1 cellular context compared by ENCODE assay signal in the genomic region with DNA sequence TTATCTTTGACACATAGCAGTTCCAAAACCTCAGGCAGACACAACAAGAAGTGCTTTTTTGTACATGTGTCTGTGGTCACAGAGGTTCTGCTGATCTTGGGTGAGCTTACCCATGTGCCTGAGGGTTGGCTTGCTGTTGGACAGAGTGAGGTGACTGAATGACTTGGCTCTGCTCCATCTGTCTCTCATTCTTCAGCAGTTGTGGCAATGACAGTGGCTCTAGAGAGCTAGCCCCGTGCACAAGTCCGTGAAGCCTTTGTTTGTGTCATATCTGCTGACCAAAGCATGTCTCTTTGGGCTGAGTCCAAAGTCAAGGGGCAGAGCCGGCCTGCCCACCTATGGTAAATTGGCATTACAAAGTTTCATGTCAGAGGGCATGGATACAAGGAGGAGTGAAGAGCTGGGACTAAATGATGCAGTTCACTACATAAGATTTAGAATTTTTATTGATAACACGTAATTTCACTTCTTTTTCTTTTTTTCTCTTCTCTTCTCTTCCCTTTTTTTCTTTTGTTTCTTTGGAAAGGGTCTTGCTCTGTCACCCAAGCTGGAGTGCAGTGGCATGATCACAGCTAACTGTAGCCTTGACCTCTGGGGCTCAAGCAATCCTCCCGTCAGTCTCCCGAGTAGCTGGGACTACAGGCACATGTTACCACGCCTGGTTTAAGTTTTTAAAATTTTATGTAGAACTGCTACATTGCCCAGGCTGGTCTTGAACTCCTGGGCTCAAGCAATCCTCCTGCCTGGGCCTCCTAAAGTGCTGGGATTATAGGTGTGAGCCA.
A peak's percentile ranks its signal among the peaks of the same experiment; 100 is the strongest.
TF ChIP-seq lines count a peak whose summit lies in the region.

No MANE protein-coding gene starts in this region.

TF ChIP-seq in HepG2, 621 proteins besides CTCF, POLR2A, EP300 and RAD21 (continued from another document):
- TF ChIP-seq, protein P1, sequence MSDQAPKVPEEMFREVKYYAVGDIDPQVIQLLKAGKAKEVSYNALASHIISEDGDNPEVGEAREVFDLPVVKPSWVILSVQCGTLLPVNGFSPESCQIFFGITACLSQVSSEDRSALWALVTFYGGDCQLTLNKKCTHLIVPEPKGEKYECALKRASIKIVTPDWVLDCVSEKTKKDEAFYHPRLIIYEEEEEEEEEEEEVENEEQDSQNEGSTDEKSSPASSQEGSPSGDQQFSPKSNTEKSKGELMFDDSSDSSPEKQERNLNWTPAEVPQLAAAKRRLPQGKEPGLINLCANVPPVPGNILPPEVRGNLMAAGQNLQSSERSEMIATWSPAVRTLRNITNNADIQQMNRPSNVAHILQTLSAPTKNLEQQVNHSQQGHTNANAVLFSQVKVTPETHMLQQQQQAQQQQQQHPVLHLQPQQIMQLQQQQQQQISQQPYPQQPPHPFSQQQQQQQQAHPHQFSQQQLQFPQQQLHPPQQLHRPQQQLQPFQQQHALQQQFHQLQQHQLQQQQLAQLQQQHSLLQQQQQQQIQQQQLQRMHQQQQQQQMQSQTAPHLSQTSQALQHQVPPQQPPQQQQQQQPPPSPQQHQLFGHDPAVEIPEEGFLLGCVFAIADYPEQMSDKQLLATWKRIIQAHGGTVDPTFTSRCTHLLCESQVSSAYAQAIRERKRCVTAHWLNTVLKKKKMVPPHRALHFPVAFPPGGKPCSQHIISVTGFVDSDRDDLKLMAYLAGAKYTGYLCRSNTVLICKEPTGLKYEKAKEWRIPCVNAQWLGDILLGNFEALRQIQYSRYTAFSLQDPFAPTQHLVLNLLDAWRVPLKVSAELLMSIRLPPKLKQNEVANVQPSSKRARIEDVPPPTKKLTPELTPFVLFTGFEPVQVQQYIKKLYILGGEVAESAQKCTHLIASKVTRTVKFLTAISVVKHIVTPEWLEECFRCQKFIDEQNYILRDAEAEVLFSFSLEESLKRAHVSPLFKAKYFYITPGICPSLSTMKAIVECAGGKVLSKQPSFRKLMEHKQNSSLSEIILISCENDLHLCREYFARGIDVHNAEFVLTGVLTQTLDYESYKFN (CRISPR knock-in tag; conservative IDR thresholded peaks at IDR 0.05), result 0 out of 2 replicates have a peak, but pooled peaks have one; percentile 28
- 0 out of 2 replicates have a peak, but pooled peaks have one; percentile 8 for TF ChIP-seq ZNF644 (CRISPR knock-in tag; IDR thresholded peaks at IDR 0.05; ENCODE audit: low read depth)
- TF ChIP-seq ZNF430 (CRISPR knock-in tag; IDR thresholded peaks at IDR 0.05), result no peak
- TF ChIP-seq, protein P2, sequence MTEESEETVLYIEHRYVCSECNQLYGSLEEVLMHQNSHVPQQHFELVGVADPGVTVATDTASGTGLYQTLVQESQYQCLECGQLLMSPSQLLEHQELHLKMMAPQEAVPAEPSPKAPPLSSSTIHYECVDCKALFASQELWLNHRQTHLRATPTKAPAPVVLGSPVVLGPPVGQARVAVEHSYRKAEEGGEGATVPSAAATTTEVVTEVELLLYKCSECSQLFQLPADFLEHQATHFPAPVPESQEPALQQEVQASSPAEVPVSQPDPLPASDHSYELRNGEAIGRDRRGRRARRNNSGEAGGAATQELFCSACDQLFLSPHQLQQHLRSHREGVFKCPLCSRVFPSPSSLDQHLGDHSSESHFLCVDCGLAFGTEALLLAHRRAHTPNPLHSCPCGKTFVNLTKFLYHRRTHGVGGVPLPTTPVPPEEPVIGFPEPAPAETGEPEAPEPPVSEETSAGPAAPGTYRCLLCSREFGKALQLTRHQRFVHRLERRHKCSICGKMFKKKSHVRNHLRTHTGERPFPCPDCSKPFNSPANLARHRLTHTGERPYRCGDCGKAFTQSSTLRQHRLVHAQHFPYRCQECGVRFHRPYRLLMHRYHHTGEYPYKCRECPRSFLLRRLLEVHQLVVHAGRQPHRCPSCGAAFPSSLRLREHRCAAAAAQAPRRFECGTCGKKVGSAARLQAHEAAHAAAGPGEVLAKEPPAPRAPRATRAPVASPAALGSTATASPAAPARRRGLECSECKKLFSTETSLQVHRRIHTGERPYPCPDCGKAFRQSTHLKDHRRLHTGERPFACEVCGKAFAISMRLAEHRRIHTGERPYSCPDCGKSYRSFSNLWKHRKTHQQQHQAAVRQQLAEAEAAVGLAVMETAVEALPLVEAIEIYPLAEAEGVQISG (CRISPR knock-in tag; IDR thresholded peaks at IDR 0.05), result peak; percentile 31; the same call in 1 of the 2 replicates
- peak; percentile 52; the same call in 1 of the 2 replicates for TF ChIP-seq MAX (IDR thresholded peaks at IDR 0.05)
- TF ChIP-seq ZNF790 (CRISPR knock-in tag; IDR thresholded peaks at IDR 0.05; ENCODE audit: borderline replicate concordance), result no peak
- 0 out of 2 replicates have a peak, but pooled peaks have one; percentile 28 for TF ChIP-seq PITX1 (CRISPR knock-in tag; IDR thresholded peaks at IDR 0.05)
- no peak for TF ChIP-seq ETS1 (CRISPR knock-in tag; IDR thresholded peaks at IDR 0.05)
- TF ChIP-seq FOXA3 (CRISPR knock-in tag; IDR thresholded peaks at IDR 0.05), result 0 out of 2 replicates have a peak, but pooled peaks have one; percentile 8
- TF ChIP-seq, protein P3, sequence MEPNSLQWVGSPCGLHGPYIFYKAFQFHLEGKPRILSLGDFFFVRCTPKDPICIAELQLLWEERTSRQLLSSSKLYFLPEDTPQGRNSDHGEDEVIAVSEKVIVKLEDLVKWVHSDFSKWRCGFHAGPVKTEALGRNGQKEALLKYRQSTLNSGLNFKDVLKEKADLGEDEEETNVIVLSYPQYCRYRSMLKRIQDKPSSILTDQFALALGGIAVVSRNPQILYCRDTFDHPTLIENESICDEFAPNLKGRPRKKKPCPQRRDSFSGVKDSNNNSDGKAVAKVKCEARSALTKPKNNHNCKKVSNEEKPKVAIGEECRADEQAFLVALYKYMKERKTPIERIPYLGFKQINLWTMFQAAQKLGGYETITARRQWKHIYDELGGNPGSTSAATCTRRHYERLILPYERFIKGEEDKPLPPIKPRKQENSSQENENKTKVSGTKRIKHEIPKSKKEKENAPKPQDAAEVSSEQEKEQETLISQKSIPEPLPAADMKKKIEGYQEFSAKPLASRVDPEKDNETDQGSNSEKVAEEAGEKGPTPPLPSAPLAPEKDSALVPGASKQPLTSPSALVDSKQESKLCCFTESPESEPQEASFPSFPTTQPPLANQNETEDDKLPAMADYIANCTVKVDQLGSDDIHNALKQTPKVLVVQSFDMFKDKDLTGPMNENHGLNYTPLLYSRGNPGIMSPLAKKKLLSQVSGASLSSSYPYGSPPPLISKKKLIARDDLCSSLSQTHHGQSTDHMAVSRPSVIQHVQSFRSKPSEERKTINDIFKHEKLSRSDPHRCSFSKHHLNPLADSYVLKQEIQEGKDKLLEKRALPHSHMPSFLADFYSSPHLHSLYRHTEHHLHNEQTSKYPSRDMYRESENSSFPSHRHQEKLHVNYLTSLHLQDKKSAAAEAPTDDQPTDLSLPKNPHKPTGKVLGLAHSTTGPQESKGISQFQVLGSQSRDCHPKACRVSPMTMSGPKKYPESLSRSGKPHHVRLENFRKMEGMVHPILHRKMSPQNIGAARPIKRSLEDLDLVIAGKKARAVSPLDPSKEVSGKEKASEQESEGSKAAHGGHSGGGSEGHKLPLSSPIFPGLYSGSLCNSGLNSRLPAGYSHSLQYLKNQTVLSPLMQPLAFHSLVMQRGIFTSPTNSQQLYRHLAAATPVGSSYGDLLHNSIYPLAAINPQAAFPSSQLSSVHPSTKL (CRISPR knock-in tag; IDR thresholded peaks at IDR 0.05), result peak; percentile 67
- peak; percentile 37; the same call in 1 of the 2 replicates for TF ChIP-seq ZMYM3 (CRISPR knock-in tag; IDR thresholded peaks at IDR 0.05)
- TF ChIP-seq ZNF160 (CRISPR knock-in tag; IDR thresholded peaks at IDR 0.05), result no peak
- 0 out of 2 replicates have a peak, but pooled peaks have one; percentile 11 for TF ChIP-seq ATF2 (CRISPR knock-in tag; IDR thresholded peaks at IDR 0.05)
- TF ChIP-seq ZNF616 (CRISPR knock-in tag; IDR thresholded peaks at IDR 0.05; ENCODE audit: low read depth), result no peak
- TF ChIP-seq NCOR1 (IDR thresholded peaks at IDR 0.05; ENCODE audit: borderline replicate concordance, low read length), result peak; percentile 46; the same call in 1 of the 2 replicates
- no peak for TF ChIP-seq ZNF24 (IDR thresholded peaks at IDR 0.05)
- 0 out of 2 replicates have a peak, but pooled peaks have one; percentile 22 for TF ChIP-seq ZBTB7B (CRISPR knock-in tag; IDR thresholded peaks at IDR 0.05)
- 0 out of 2 replicates have a peak, but pooled peaks have one; percentile 42 for TF ChIP-seq MXD4 (CRISPR knock-in tag; IDR thresholded peaks at IDR 0.05)
- TF ChIP-seq, protein P4, sequence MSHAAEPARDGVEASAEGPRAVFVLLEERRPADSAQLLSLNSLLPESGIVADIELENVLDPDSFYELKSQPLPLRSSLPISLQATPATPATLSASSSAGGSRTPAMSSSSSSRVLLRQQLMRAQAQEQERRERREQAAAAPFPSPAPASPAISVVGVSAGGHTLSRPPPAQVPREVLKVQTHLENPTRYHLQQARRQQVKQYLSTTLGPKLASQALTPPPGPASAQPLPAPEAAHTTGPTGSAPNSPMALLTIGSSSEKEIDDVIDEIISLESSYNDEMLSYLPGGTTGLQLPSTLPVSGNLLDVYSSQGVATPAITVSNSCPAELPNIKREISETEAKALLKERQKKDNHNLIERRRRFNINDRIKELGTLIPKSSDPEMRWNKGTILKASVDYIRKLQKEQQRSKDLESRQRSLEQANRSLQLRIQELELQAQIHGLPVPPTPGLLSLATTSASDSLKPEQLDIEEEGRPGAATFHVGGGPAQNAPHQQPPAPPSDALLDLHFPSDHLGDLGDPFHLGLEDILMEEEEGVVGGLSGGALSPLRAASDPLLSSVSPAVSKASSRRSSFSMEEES (CRISPR knock-in tag; IDR thresholded peaks at IDR 0.05), result 0 out of 2 replicates have a peak, but pooled peaks have one; percentile 18
- no peak for TF ChIP-seq ELF1 (CRISPR knock-in tag; IDR thresholded peaks at IDR 0.05)
- TF ChIP-seq ZMYM4 (CRISPR knock-in tag; IDR thresholded peaks at IDR 0.05), result no peak
- no peak for TF ChIP-seq E2F5 (CRISPR knock-in tag; conservative IDR thresholded peaks at IDR 0.05)
- peak; percentile 17; the same call in 1 of the 2 replicates for TF ChIP-seq HOXA3 (CRISPR knock-in tag; IDR thresholded peaks at IDR 0.05)
- TF ChIP-seq ZNF562 (CRISPR knock-in tag; IDR thresholded peaks at IDR 0.05; ENCODE audit: borderline replicate concordance), result no peak
- TF ChIP-seq ELF4 (CRISPR knock-in tag; IDR thresholded peaks at IDR 0.05; ENCODE audit: borderline replicate concordance), result no peak
- 0 out of 2 replicates have a peak, but pooled peaks have one; percentile 23 for TF ChIP-seq HOMEZ (CRISPR knock-in tag; IDR thresholded peaks at IDR 0.05; ENCODE audit: low read depth)
- TF ChIP-seq ZMYM2 (CRISPR knock-in tag; IDR thresholded peaks at IDR 0.05), result 0 out of 2 replicates have a peak, but pooled peaks have one; percentile 38
- no peak for TF ChIP-seq TRIM24 (CRISPR knock-in tag; IDR thresholded peaks at IDR 0.05)
- no peak for TF ChIP-seq KLF15 (CRISPR knock-in tag; IDR thresholded peaks at IDR 0.05; ENCODE audit: borderline replicate concordance)
- TF ChIP-seq NONO (IDR thresholded peaks at IDR 0.05), result no peak
- TF ChIP-seq NONO (CRISPR knock-in tag; conservative IDR thresholded peaks at IDR 0.05), result no peak
- TF ChIP-seq KDM6A (CRISPR knock-in tag; IDR thresholded peaks at IDR 0.05; ENCODE audit: low read depth), result peak; percentile 35; the same call in 1 of the 2 replicates
- TF ChIP-seq MAFK (conservative IDR thresholded peaks at IDR 0.05 in 1 of 2, IDR thresholded peaks at IDR 0.05 in 1 of 2; ENCODE audit: low read length in 2 of 2), result peak; percentile 75 to 87
